11 cellular contexts compared by ENCODE assay signal in the genomic region with DNA sequence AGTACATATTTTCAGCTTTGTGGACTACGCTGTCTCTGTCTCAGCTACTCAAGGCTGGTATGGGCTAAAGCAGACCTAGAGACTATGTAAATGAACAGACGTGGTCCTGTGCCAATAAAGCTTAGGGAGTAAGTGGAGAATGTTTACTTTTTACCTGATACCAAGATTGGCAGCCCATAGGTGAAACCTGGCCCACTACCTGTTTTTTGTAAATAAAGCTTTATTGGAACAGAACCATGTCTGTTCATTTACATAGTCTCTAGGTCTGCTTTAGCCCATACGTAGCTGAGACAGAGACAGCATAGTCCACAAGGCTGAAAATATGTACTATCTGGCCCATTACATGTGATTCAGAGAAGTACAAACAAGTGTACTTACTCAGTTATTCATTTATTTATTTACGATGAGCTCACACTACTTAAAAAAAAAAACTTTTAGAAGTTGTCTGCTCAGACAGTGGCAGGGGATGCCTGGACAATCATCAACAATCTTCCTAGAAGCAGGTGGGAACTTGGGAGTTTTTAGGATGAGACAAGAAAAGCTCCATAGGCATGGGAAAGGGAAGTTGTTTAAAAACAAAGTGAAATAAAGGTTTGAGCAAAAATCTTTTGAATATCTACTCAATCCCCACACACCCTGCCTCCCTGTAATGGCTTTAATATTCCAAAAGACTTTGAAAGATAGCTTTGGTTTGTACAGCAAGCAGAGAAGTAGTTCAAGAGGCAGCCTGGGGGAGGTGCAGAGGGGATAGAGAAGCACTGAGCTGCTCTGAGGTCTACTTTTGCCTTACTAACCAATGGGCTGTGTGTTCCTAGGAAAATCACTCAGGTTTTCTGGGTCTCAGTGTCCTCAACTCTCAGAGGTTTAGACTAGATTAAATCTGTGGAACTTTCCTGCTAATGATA.
A peak's percentile ranks its signal among the peaks of the same experiment; 100 is the strongest.
DNase-seq lines count a peak whose midpoint lies in the region; ATAC-seq and TF ChIP-seq lines count a peak whose summit lies in the region.
"Had no signal": no experiment of that assay in that cellular context is flagged by ENCODE, and none has a peak within 500 bp of the region (broad histone marks: within the 10 kb centered on the region; RNA-seq: fewer than 3 reads in every experiment).

No MANE protein-coding gene starts in this region.

- H3K9me3 Mint-ChIP-seq in activated naive CD4-positive, alpha-beta T cell treated with anti-CD3 and anti-CD28 coated beads, Interleukin-2, amount 50 U/mL, for 24 hours = no peaks in the 10 kb centered on the region
- no peaks in the 10 kb centered on the region for H3K9me3 Mint-ChIP-seq in activated naive CD4-positive, alpha-beta T cell treated with anti-CD3 and anti-CD28 coated beads, Interleukin-2, amount 50 U/mL, for 72 hours
- no peaks in the 10 kb centered on the region for H3K9me3 Mint-ChIP-seq in activated T-helper 2 cell treated with anti-CD3 and anti-CD28 coated beads, Interferon-gamma antibody, Interleukin-2, Interleukin-4, amounts not matched to agents 10 μg/mL and 5 μg/mL and 100 μg/mL, durations not matched to agents 14 hours and 24 hours and 36 hours

- ATAC-seq in activated naive CD4-positive, alpha-beta T cell treated with anti-CD3 and anti-CD28 coated beads, Interleukin-2, amount 50 U/mL, for 72 hours = no peak
- ATAC-seq in left lung (peak; percentile 18), upper lobe of left lung (ENCODE audit: low FRiP score in 2 of 2) (no peak), GM18517 (IDR thresholded peaks at IDR 0.05; ENCODE audit: unreplicated experiment) (no peak)

- no peaks in the 10 kb centered on the region for H3K36me3 ChIP-seq in left lung
- H3K36me3 ChIP-seq in upper lobe of left lung = no peaks in the 10 kb centered on the region
- H3K36me3 ChIP-seq: BE2C had no signal

- peak overlapping the region; percentile 93 for H3K27ac Mint-ChIP-seq in activated naive CD4-positive, alpha-beta T cell treated with anti-CD3 and anti-CD28 coated beads, Interleukin-2, amount 50 U/mL, for 24 hours
- peak overlapping the region; percentile 89 to 100 for H3K27ac Mint-ChIP-seq in activated naive CD4-positive, alpha-beta T cell treated with anti-CD3 and anti-CD28 coated beads, Interleukin-2, amount 50 U/mL, for 72 hours
- H3K27ac Mint-ChIP-seq in activated T-helper 2 cell treated with anti-CD3 and anti-CD28 coated beads, Interferon-gamma antibody, Interleukin-2, Interleukin-4, amounts not matched to agents 10 μg/mL and 5 μg/mL and 100 μg/mL, durations not matched to agents 14 hours and 24 hours and 36 hours = no peak overlapping the region

- intact Hi-C loops in left lung (cut with DNase I) = no loop called here
- intact Hi-C loops in activated T-helper 2 cell treated with anti-CD3 and anti-CD28 coated beads, Interferon-gamma antibody, Interleukin-2, Interleukin-4, amounts not matched to agents 10 μg/mL and 5 μg/mL and 100 μg/mL, durations not matched to agents 14 hours and 24 hours and 36 hours (cut with micrococcal nuclease) = no loop called here

- TF ChIP-seq CTCF in left lung (IDR thresholded peaks at IDR 0.05) (no peak), upper lobe of left lung (IDR thresholded peaks at IDR 0.05) (no peak)

- H3K27ac ChIP-seq in left lung = peak overlapping the region; percentile 50 to 74
- H3K27ac ChIP-seq in upper lobe of left lung = peak overlapping the region; percentile 26 to 50 (median 42)

- no peaks in the 10 kb centered on the region for H3K27me3 Mint-ChIP-seq in activated naive CD4-positive, alpha-beta T cell treated with anti-CD3 and anti-CD28 coated beads, Interleukin-2, amount 50 U/mL, for 24 hours
- H3K27me3 Mint-ChIP-seq in activated T-helper 2 cell treated with anti-CD3 and anti-CD28 coated beads, Interferon-gamma antibody, Interleukin-2, Interleukin-4, amounts not matched to agents 10 μg/mL and 5 μg/mL and 100 μg/mL, durations not matched to agents 14 hours and 24 hours and 36 hours (ENCODE audit: low read depth) = no peaks in the 10 kb centered on the region

- H3K4me1 Mint-ChIP-seq in activated naive CD4-positive, alpha-beta T cell treated with anti-CD3 and anti-CD28 coated beads, Interleukin-2, amount 50 U/mL, for 24 hours = peaks cover 95% of the 10 kb centered on the region
- H3K4me1 Mint-ChIP-seq in activated T-helper 2 cell treated with anti-CD3 and anti-CD28 coated beads, Interferon-gamma antibody, Interleukin-2, Interleukin-4, amounts not matched to agents 10 μg/mL and 5 μg/mL and 100 μg/mL, durations not matched to agents 14 hours and 24 hours and 36 hours (ENCODE audit: low read depth) = peaks cover 80% of the 10 kb centered on the region

- TF ChIP-seq EP300 in upper lobe of left lung (IDR thresholded peaks at IDR 0.05) = no peak

- no peaks in the 10 kb centered on the region for H3K27me3 ChIP-seq in left lung
- H3K27me3 ChIP-seq in upper lobe of left lung = no peaks in the 10 kb centered on the region
- H3K27me3 ChIP-seq: BE2C had no signal

- TF ChIP-seq POLR2A in upper lobe of left lung (IDR thresholded peaks at IDR 0.05) = no peak

- 83 to 85% methylated on average over 4 of the region's 4 CpGs for WGBS in upper lobe of left lung, 2 donors

- H3K9me3 ChIP-seq in left lung (no peaks in the 10 kb centered on the region), upper lobe of left lung (no peaks in the 10 kb centered on the region)
- H3K9me3 ChIP-seq: BE2C had no signal

- H3K4me3 ChIP-seq in left lung (no peak overlapping the region), upper lobe of left lung (no peak overlapping the region)

- peak overlapping the region; percentile 73 for H3K4me3 Mint-ChIP-seq in activated naive CD4-positive, alpha-beta T cell treated with anti-CD3 and anti-CD28 coated beads, Interleukin-2, amount 50 U/mL, for 24 hours
- H3K4me3 Mint-ChIP-seq in activated T-helper 2 cell treated with anti-CD3 and anti-CD28 coated beads, Interferon-gamma antibody, Interleukin-2, Interleukin-4, amounts not matched to agents 10 μg/mL and 5 μg/mL and 100 μg/mL, durations not matched to agents 14 hours and 24 hours and 36 hours (ENCODE audit: low read depth) = no peak overlapping the region

- no peak for DNase-seq in activated naive CD4-positive, alpha-beta T cell (lab: John Stamatoyannopoulos, UW)
- no peak for DNase-seq in activated naive CD4-positive, alpha-beta T cell treated with anti-CD3 and anti-CD28 coated beads, Interleukin-2, amount 50 U/mL, for 72 hours (ENCODE audit: low spot score in 2 of 2)
- DNase-seq in left lung = no peak
- no peak for DNase-seq in upper lobe of left lung
- no peak for DNase-seq in activated T-helper 2 cell treated with anti-CD3 and anti-CD28 coated beads, Interferon-gamma antibody, Interleukin-2, Interleukin-4, amounts not matched to agents 10 μg/mL and 5 μg/mL and 100 μg/mL, durations not matched to agents 14 hours and 24 hours and 36 hours (ENCODE audit: low spot score)
- DNase-seq in NCI-H1048 (lab: John Stamatoyannopoulos, UW) = no peak
- DNase-seq: activated CD8-positive, alpha-beta memory T cell treated with anti-CD3 and anti-CD28 coated beads, Interleukin-2, amount 50 U/mL, for 4 hours; BE2C; hypothalamus had no signal

- H3K4me1 ChIP-seq in left lung = peaks cover 7 to 24% of the 10 kb centered on the region in 2 donors
- H3K4me1 ChIP-seq in upper lobe of left lung = peaks cover 3 to 28% (median 15%) of the 10 kb centered on the region in 4 donors

- H3K36me3 Mint-ChIP-seq in activated naive CD4-positive, alpha-beta T cell treated with anti-CD3 and anti-CD28 coated beads, Interleukin-2, amount 50 U/mL, for 24 hours = peaks cover 13% of the 10 kb centered on the region
- H3K36me3 Mint-ChIP-seq in activated naive CD4-positive, alpha-beta T cell treated with anti-CD3 and anti-CD28 coated beads, Interleukin-2, amount 50 U/mL, for 72 hours = peaks cover 9% of the 10 kb centered on the region in 2 donors
- H3K36me3 Mint-ChIP-seq in activated T-helper 2 cell treated with anti-CD3 and anti-CD28 coated beads, Interferon-gamma antibody, Interleukin-2, Interleukin-4, amounts not matched to agents 10 μg/mL and 5 μg/mL and 100 μg/mL, durations not matched to agents 14 hours and 24 hours and 36 hours (ENCODE audit: low read depth) = peaks cover 30% of the 10 kb centered on the region
